ENCODE assay signal across 8 cellular contexts in the genomic region with DNA sequence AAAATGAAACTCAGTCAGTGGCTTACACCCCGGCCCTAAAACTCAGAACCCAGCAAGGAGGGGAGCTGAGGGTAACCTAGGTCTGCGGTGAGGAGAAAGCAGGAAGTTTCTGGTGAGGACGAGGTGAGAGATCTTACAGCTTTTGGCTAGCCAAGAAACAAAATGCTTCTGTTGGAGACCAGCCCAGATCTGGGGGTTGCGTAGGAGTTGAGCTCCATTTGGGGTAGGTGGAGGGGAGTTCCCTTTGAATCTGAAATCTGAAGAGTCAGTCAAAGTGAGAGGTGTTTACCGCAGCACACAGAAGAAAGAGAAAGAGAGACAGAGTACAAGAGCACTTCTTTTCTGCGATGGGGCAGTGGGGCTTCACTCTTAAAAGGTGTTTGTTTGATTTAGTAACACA. TPM values are rescaled to one million over a fixed set of nuclear protein-coding genes. Genes with fewer than 3 reads are reported as not detected.
A peak's percentile ranks its signal among the peaks of the same experiment; 100 is the strongest.
DNase-seq lines count a peak whose midpoint lies in the region; ATAC-seq, FAIRE-seq and TF ChIP-seq lines count a peak whose summit lies in the region.

No MANE protein-coding gene starts in this region.

- peak overlapping the region; percentile 69 for H3K4me3 ChIP-seq in OCI-LY3 (ENCODE audit: low read length)
- H3K4me3 ChIP-seq in small intestine (ENCODE audit: low read depth in 1 of 2, low read length in 2 of 2) = no peak overlapping the region

- DNase-seq in Daoy (ENCODE audit: low read depth) (peak; percentile 58), small intestine (no peak), kidney tubule cell (ENCODE audit: low spot score) (no peak), nucleus accumbens (lab: John Stamatoyannopoulos, UW) (no peak)
- peak; percentile 79 to 85 for DNase-seq in activated naive CD4-positive, alpha-beta T cell treated with anti-CD3 and anti-CD28 coated beads, Interleukin-2, amount 50 U/mL, for 72 hours (ENCODE audit: low spot score in 2 of 2)
- DNase-seq in stimulated activated CD4-positive, alpha-beta T cell treated with anti-CD3 and anti-CD28 coated beads, Interleukin-2, amount 100 ng/mL, for 48 hours = peak; percentile 62 to 67

- no peak for FAIRE-seq in small intestine (lab: Jason Lieb, UNC)

- peak overlapping the region; percentile 63 for H3K9ac ChIP-seq in OCI-LY3 (ENCODE audit: low read length)

- peak; percentile 91 for ATAC-seq in HG02571 (IDR thresholded peaks at IDR 0.05; ENCODE audit: unreplicated experiment)
- peak; percentile 91 to 94 for ATAC-seq in activated naive CD4-positive, alpha-beta T cell treated with anti-CD3 and anti-CD28 coated beads, Interleukin-2, amount 50 U/mL, for 72 hours

- H3K27ac Mint-ChIP-seq in activated naive CD4-positive, alpha-beta T cell treated with anti-CD3 and anti-CD28 coated beads, Interleukin-2, amount 50 U/mL, for 72 hours = peak overlapping the region in 1 of 2 donors; percentile 54

- no peaks in the 10 kb centered on the region for H4K20me1 ChIP-seq in OCI-LY3 (ENCODE audit: insufficient read depth, low read length)

- peak overlapping the region; percentile 95 for H3K4me2 ChIP-seq in OCI-LY3 (ENCODE audit: low read length)

- H3K36me3 ChIP-seq in OCI-LY3 (replicated peaks; ENCODE audit: low read depth, low read length) (no peaks in the 10 kb centered on the region), small intestine (ENCODE audit: control insufficient read depth in 2 of 2, insufficient read depth in 2 of 2, low read length in 2 of 2) (peaks cover 6 to 8% of the 10 kb centered on the region in 2 donors)

- peak overlapping the region; percentile 97 for H3K27ac ChIP-seq in OCI-LY3 (ENCODE audit: low read length)
- H3K27ac ChIP-seq in small intestine (ENCODE audit: low read depth in 1 of 2, low read length in 1 of 2) = no peak overlapping the region

- H3K36me3 Mint-ChIP-seq in activated naive CD4-positive, alpha-beta T cell treated with anti-CD3 and anti-CD28 coated beads, Interleukin-2, amount 50 U/mL, for 72 hours = no peaks in the 10 kb centered on the region

- H3K27me3 ChIP-seq in OCI-LY3 (ENCODE audit: low read depth, low read length) = no peaks in the 10 kb centered on the region
- no peaks in the 10 kb centered on the region for H3K27me3 ChIP-seq in small intestine (ENCODE audit: control insufficient read depth in 2 of 2, insufficient read depth in 2 of 2, low read length in 2 of 2)

- no peak for TF ChIP-seq CTCF in OCI-LY3 (IDR thresholded peaks at IDR 0.05; ENCODE audit: low read depth, low read length)

- 57 to 81% (median 65%) methylated on average over 6 of the region's 6 CpGs for WGBS in small intestine, 3 donors

- peaks cover 72% of the 10 kb centered on the region for H3K4me1 ChIP-seq in OCI-LY3 (ENCODE audit: low read length)
- H3K4me1 ChIP-seq in small intestine (ENCODE audit: control insufficient read depth in 2 of 2, insufficient read depth in 1 of 2, low read depth in 1 of 2, low read length in 1 of 2) = peaks cover 11 to 17% of the 10 kb centered on the region in 2 donors

- no peaks in the 10 kb centered on the region for H3K79me2 ChIP-seq in OCI-LY3 (ENCODE audit: low read length)

- no peaks in the 10 kb centered on the region for H3K9me3 Mint-ChIP-seq in activated naive CD4-positive, alpha-beta T cell treated with anti-CD3 and anti-CD28 coated beads, Interleukin-2, amount 50 U/mL, for 72 hours

- no peak overlapping the region for H2AFZ ChIP-seq in OCI-LY3 (ENCODE audit: low read depth, low read length)

- H3K9me3 ChIP-seq in OCI-LY3 (ENCODE audit: insufficient read depth, low read length) = no peaks in the 10 kb centered on the region
- H3K9me3 ChIP-seq in small intestine (ENCODE audit: control insufficient read depth, low read depth) = no peaks in the 10 kb centered on the region

RNA-seq across cellular contexts. Expression of a gene that starts 29.6 kb away (rescaled TPM):
- total RNA-seq in Daoy (2014; rRNA removed; shearing (Covaris generic)) = 0.57 and 1.1 TPM in 2 replicates
- not detected for total RNA-seq in activated naive CD4-positive, alpha-beta T cell treated with anti-CD3 and anti-CD28 coated beads, Interleukin-2, amount 50 U/mL, for 72 hours
- 10 to 100 TPM in 2 of 3 donors, 1 to 10 TPM in 1; 7.3 to 54.1 (median 39.4) TPM for polyA plus RNA-seq in small intestine

Comparison
In these comparisons a context has a peak if more than half of its experiments do, and no peak if none do; other contexts are left out.
1. DNase-seq: peak in Daoy (single experiment), activated naive CD4-positive, alpha-beta T cell treated with anti-CD3 and anti-CD28 coated beads, Interleukin-2, amount 50 U/mL, for 72 hours (2 of 2) and stimulated activated CD4-positive, alpha-beta T cell treated with anti-CD3 and anti-CD28 coated beads, Interleukin-2, amount 100 ng/mL, for 48 hours (2 of 2); none in small intestine (single experiment), kidney tubule cell (single experiment) and nucleus accumbens (0 of 56).